Comparison of ENCODE assay signal across 1 cellular context in genomic region chr18:78713064-78713463, GRCh38.
TF ChIP-seq lines count a peak whose summit lies in the region.

No MANE protein-coding gene starts in this region.

TF ChIP-seq in A549, 52 proteins besides CTCF, POLR2A, EP300 and RAD21:
- TF ChIP-seq REST (IDR thresholded peaks at IDR 0.05) = peak; percentile 78
- TF ChIP-seq ZC3H11A (IDR thresholded peaks at IDR 0.05) = no peak
